In the genomic region with DNA sequence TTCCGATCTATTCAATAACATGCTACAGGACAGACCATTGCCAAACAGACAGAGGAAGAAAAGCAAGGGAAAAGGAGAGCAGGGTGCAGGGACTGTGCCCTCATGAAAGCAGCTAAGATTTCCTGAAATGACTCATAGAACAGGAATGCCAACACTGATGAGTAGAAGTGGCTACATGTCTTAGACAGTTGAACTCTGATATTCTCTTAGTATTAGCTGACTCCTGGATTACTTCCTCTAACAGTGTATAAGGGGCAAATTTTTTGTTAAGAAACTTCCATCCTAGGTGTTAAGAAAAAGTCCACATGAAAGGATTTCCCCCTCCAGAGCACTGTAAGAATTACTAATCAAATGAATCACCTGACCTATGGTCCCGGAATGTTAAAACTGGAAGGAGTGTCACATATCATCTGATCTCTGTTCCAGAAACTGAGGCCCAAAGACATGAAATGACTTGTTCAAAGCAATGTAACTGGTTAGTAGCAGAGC, we compare ENCODE assay signal across 11 cellular contexts.
DNase-seq lines count a peak whose midpoint lies in the region; ATAC-seq, FAIRE-seq and TF ChIP-seq lines count a peak whose summit lies in the region.
"Had no signal": no experiment of that assay in that cellular context is flagged by ENCODE, and none has a peak within 500 bp of the region (broad histone marks: within the 10 kb centered on the region; RNA-seq: fewer than 3 reads in every experiment).

No MANE protein-coding gene starts in this region.

- H3K9me3 ChIP-seq in left ventricle myocardium inferior (replicated peaks) (no peaks in the 10 kb centered on the region), K562 (replicated peaks; ENCODE audit: control insufficient read depth, insufficient read depth, low read depth, low read length) (no peaks in the 10 kb centered on the region), hepatocyte (ENCODE audit: low read depth) (no peaks in the 10 kb centered on the region)

- peaks cover 14% of the 10 kb centered on the region for H3K4me1 ChIP-seq in left ventricle myocardium inferior
- no peaks in the 10 kb centered on the region for H3K4me1 ChIP-seq in K562 (replicated peaks in 1 of 2; ENCODE audit: control insufficient read depth in 2 of 2, insufficient read depth in 2 of 2, low read length in 2 of 2)
- peaks cover 12% of the 10 kb centered on the region for H3K4me1 ChIP-seq in hepatocyte (ENCODE audit: insufficient read depth)
- H3K4me1 ChIP-seq in urinary bladder (ENCODE audit: insufficient read depth) = no peaks in the 10 kb centered on the region

- TF ChIP-seq EP300 in K562 (IDR thresholded peaks at IDR 0.05; ENCODE audit: low read length) = no peak

- no peak for FAIRE-seq in K562 (lab: Jason Lieb, UNC)

- BruUV-seq in K562 (replicated peaks; lab: Mats Ljungman, UMichigan) = no TSS peak

- CTCF ChIA-PET in K562 (lab: Yijun Ruan, JAX; ENCODE audit: low intra/inter-chr PET ratio) = no interaction called here

- H3K9me1 ChIP-seq in K562 (ENCODE audit: control insufficient read depth, insufficient read depth, low read length) = no peaks in the 10 kb centered on the region

- TF ChIP-seq POLR2A in K562 (conservative IDR thresholded peaks at IDR 0.05) = no peak

- ATAC-seq in Right ventricle myocardium superior (ENCODE audit: poor library complexity) = peak; percentile 47
- ATAC-seq in K562 = no peak
- no peak for ATAC-seq in HG03565 (IDR thresholded peaks at IDR 0.05; ENCODE audit: unreplicated experiment)
- ATAC-seq: stimulated activated memory B cell treated with anti-CD40 and anti-IgM and Interleukin-4, amounts not matched to agents 10 μg/mL and 1 μg/mL and 100 μg/mL, for 72 hours had no signal

- no peak overlapping the region for H3K4me2 ChIP-seq in K562 (ENCODE audit: insufficient read depth, low read length)
- peak overlapping the region; percentile 58 for H3K4me2 ChIP-seq in hepatocyte

- no peak overlapping the region for H3K27ac ChIP-seq in left ventricle myocardium inferior (replicated peaks)
- no peak overlapping the region for H3K27ac ChIP-seq in K562 (ENCODE audit: extremely low read depth, low read depth, low read length)
- H3K27ac ChIP-seq in hepatocyte = peak overlapping the region; percentile 94
- peak overlapping the region; percentile 11 for H3K27ac ChIP-seq in urinary bladder (ENCODE audit: low read depth)

- DNase-seq in Right ventricle myocardium superior (no peak), left ventricle myocardium inferior (no peak), K562 (ENCODE audit: extremely low read depth in 1 of 4, low spot score in 3 of 4) (no peak), hepatocyte (ENCODE audit: low spot score) (peak; percentile 66), NCI-H2029 (lab: John Stamatoyannopoulos, UW) (no peak), NAMALWA (ENCODE audit: low spot score) (no peak)
- DNase-seq: activated CD8-positive, alpha-beta memory T cell treated with anti-CD3 and anti-CD28 coated beads, Interleukin-2, amount 50 U/mL, for 4 hours; central memory CD4-positive, alpha-beta T cell had no signal

- H3K79me2 ChIP-seq in K562 (ENCODE audit: control insufficient read depth, insufficient read depth, low read length) (no peaks in the 10 kb centered on the region), hepatocyte (no peaks in the 10 kb centered on the region)

- TF ChIP-seq CTCF in left ventricle myocardium inferior (IDR thresholded peaks at IDR 0.05; ENCODE audit: borderline replicate concordance) = no peak
- TF ChIP-seq CTCF in K562 (IDR thresholded peaks at IDR 0.05 in 2 of 3, conservative IDR thresholded peaks at IDR 0.05 in 1 of 3; ENCODE audit: insufficient read depth in 2 of 3, low read depth in 1 of 3, low read length in 3 of 3) = no peak
- no peak for TF ChIP-seq CTCF in hepatocyte (IDR thresholded peaks at IDR 0.05; ENCODE audit: poor library complexity)

- no peaks in the 10 kb centered on the region for H3K9me2 ChIP-seq in hepatocyte (replicated peaks; ENCODE audit: insufficient read depth)

- no peak overlapping the region for H3K9ac ChIP-seq in K562 (ENCODE audit: insufficient read depth in 1 of 2, low read depth in 2 of 2, low read length in 2 of 2)

- H2AFZ ChIP-seq in K562 (ENCODE audit: low read depth, low read length) (no peak overlapping the region), hepatocyte (peak overlapping the region; percentile 16)

- H3K36me3 ChIP-seq in left ventricle myocardium inferior (no peaks in the 10 kb centered on the region), K562 (ENCODE audit: control insufficient read depth, insufficient read depth, low read length) (no peaks in the 10 kb centered on the region), hepatocyte (replicated peaks; ENCODE audit: insufficient read depth, low read depth) (no peaks in the 10 kb centered on the region), urinary bladder (ENCODE audit: insufficient read depth) (no peaks in the 10 kb centered on the region)

- WGBS in K562 (ENCODE audit: insufficient coverage, low coverage, missing lambda C conversion rate) = 0% methylated on average over 2 of the region's 2 CpGs
- WGBS in hepatocyte (ENCODE audit: low lambda C conversion rate, missing lambda C conversion rate) = 64% methylated on average over 2 of the region's 2 CpGs
- WGBS in urinary bladder = 84% methylated on average over 2 of the region's 2 CpGs

- in situ Hi-C loops in K562 (cut with MboI) = no loop called here

- TF ChIP-seq RAD21 in K562 (CRISPR knock-in tag; conservative IDR thresholded peaks at IDR 0.05 in 1 of 2, IDR thresholded peaks at IDR 0.05 in 1 of 2) = no peak

- no peaks in the 10 kb centered on the region for H3K27me3 ChIP-seq in left ventricle myocardium inferior (ENCODE audit: low read depth)
- H3K27me3 ChIP-seq in K562 (ENCODE audit: control insufficient read depth in 2 of 2, insufficient read depth in 2 of 2, low read length in 2 of 2) = no peaks in the 10 kb centered on the region
- no peaks in the 10 kb centered on the region for H3K27me3 ChIP-seq in hepatocyte

- intact Hi-C loops in Right ventricle myocardium superior (cut with DNase I) = no loop called here
- intact Hi-C loops in left ventricle myocardium inferior (cut with micrococcal nuclease) = no loop called here
- intact Hi-C loops in K562 (cut with micrococcal nuclease) = no loop called here

- H4K20me1 ChIP-seq in K562 (replicated peaks; ENCODE audit: control insufficient read depth, insufficient read depth, low read length) = no peaks in the 10 kb centered on the region
- H4K20me1 ChIP-seq in hepatocyte (ENCODE audit: insufficient read depth, poor library complexity, severe bottlenecking) = no peaks in the 10 kb centered on the region

- POLR2A ChIA-PET in K562 (lab: Yijun Ruan, JAX) = no interaction called here

- no peak overlapping the region for H3K4me3 ChIP-seq in left ventricle myocardium inferior
- H3K4me3 ChIP-seq in K562 = no peak overlapping the region
- no peak overlapping the region for H3K4me3 ChIP-seq in hepatocyte
- H3K4me3 ChIP-seq in urinary bladder (ENCODE audit: low read depth, low read length) = no peak overlapping the region

TF ChIP-seq in K562, 482 proteins besides CTCF, POLR2A, EP300 and RAD21:
- no peak for TF ChIP-seq JUND (IDR thresholded peaks at IDR 0.05; ENCODE audit: borderline replicate concordance, low read depth, low read length)
- peak; percentile 35; the same call in 1 of the 3 replicates for TF ChIP-seq JUND (tag; IDR thresholded peaks at IDR 0.05; ENCODE audit: borderline replicate concordance, low read depth, low read length)
- TF ChIP-seq, protein P1, sequence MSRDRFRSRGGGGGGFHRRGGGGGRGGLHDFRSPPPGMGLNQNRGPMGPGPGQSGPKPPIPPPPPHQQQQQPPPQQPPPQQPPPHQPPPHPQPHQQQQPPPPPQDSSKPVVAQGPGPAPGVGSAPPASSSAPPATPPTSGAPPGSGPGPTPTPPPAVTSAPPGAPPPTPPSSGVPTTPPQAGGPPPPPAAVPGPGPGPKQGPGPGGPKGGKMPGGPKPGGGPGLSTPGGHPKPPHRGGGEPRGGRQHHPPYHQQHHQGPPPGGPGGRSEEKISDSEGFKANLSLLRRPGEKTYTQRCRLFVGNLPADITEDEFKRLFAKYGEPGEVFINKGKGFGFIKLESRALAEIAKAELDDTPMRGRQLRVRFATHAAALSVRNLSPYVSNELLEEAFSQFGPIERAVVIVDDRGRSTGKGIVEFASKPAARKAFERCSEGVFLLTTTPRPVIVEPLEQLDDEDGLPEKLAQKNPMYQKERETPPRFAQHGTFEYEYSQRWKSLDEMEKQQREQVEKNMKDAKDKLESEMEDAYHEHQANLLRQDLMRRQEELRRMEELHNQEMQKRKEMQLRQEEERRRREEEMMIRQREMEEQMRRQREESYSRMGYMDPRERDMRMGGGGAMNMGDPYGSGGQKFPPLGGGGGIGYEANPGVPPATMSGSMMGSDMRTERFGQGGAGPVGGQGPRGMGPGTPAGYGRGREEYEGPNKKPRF (IDR thresholded peaks at IDR 0.05; ENCODE audit: low read depth, low read length) = no peak
- TF ChIP-seq SMAD4 (CRISPR knock-in tag; conservative IDR thresholded peaks at IDR 0.05) = no peak

Comparison
In these comparisons a context has a peak if more than half of its experiments do, and no peak if none do; other contexts are left out.
1. H3K27ac ChIP-seq: peak in hepatocyte (single experiment) and urinary bladder (single experiment); none in left ventricle myocardium inferior (single experiment) and K562 (single experiment).